ENCODE assay signal across 7 cellular contexts in genomic region chr17:30767641-30768404, GRCh38. TPM values are rescaled to one million over a fixed set of nuclear protein-coding genes. Genes with fewer than 3 reads are reported as not detected.
DNase-seq lines count a peak whose midpoint lies in the region; ATAC-seq, FAIRE-seq and TF ChIP-seq lines count a peak whose summit lies in the region.
"Not testable (repeated sequence)": the region's sequence is repeated elsewhere in the genome, so short reads cannot be mapped to it uniquely, and the experiment has no call there.

No MANE protein-coding gene starts in this region.

- not testable (repeated sequence) for H3K27me3 ChIP-seq in MG63, pancreas

- H3K4me3 Mint-ChIP-seq in activated CD4-positive, alpha-beta T cell treated with anti-CD3 and anti-CD28 coated beads, Interleukin-2, amount 10 ng/mL, durations not matched to agents 24 days and 14 days: not testable (repeated sequence)
- peak overlapping the region; percentile 27 for H3K4me3 Mint-ChIP-seq in activated T-helper 17 cell treated with anti-CD3 and anti-CD28 coated beads, Interleukin-2, amount 50 U/mL, for 72 hours

- peaks cover 22% of the 10 kb centered on the region for H3K36me3 Mint-ChIP-seq in activated CD4-positive, alpha-beta T cell treated with anti-CD3 and anti-CD28 coated beads, Interleukin-2, amount 10 ng/mL, durations not matched to agents 24 days and 14 days (ENCODE audit: low read depth)
- H3K36me3 Mint-ChIP-seq in activated T-helper 17 cell treated with anti-CD3 and anti-CD28 coated beads, Interleukin-2, amount 50 U/mL, for 72 hours (ENCODE audit: low read depth): peaks cover 65% of the 10 kb centered on the region

- intact Hi-C loops in activated CD4-positive, alpha-beta T cell treated with anti-CD3 and anti-CD28 coated beads, Interleukin-2, amount 10 ng/mL, durations not matched to agents 24 days and 14 days (cut with micrococcal nuclease); pancreas (cut with DNase I): not testable (repeated sequence)

- peaks cover 41% of the 10 kb centered on the region for H3K36me3 ChIP-seq in MG63
- not testable (repeated sequence) for H3K36me3 ChIP-seq in pancreas

- H3K4me1 ChIP-seq in pancreas: not testable (repeated sequence)

- 97 to 99% methylated on average over 14 of the region's 14 CpGs for WGBS in pancreas, 2 donors

- not testable (repeated sequence) for TF ChIP-seq CTCF in pancreas (IDR thresholded peaks at IDR 0.05)

- H3K9me3 ChIP-seq in MG63, pancreas: not testable (repeated sequence)

- H3K4me3 ChIP-seq in MG63, pancreas: not testable (repeated sequence)

- not testable (repeated sequence) for H3K27ac ChIP-seq in pancreas

- DNase-seq in ELR (ENCODE audit: low read depth) (peak; percentile 23), MG63 (peak; percentile 32), amniotic epithelial cell (ENCODE audit: low read depth) (peak; percentile 72)
- DNase-seq in activated CD4-positive, alpha-beta T cell treated with anti-CD3 and anti-CD28 coated beads, Interleukin-2, amount 10 ng/mL, durations not matched to agents 24 days and 14 days: peak; percentile 45
- DNase-seq in pancreas: not testable (repeated sequence)

- FAIRE-seq in endometrium (lab: Jason Lieb, UNC) (peak; percentile 62), pancreas (lab: Jason Lieb, UNC) (peak; percentile 63)

- peak; percentile 93 for ATAC-seq in activated T-helper 17 cell treated with anti-CD3 and anti-CD28 coated beads, Interleukin-2, amount 50 U/mL, for 72 hours (replicated peaks)
- not testable (repeated sequence) for ATAC-seq in pancreas

- H3K9me3 Mint-ChIP-seq in activated CD4-positive, alpha-beta T cell treated with anti-CD3 and anti-CD28 coated beads, Interleukin-2, amount 10 ng/mL, durations not matched to agents 24 days and 14 days; activated T-helper 17 cell treated with anti-CD3 and anti-CD28 coated beads, Interleukin-2, amount 50 U/mL, for 72 hours: not testable (repeated sequence)

- H3K27me3 Mint-ChIP-seq in activated CD4-positive, alpha-beta T cell treated with anti-CD3 and anti-CD28 coated beads, Interleukin-2, amount 10 ng/mL, durations not matched to agents 24 days and 14 days; activated T-helper 17 cell treated with anti-CD3 and anti-CD28 coated beads, Interleukin-2, amount 50 U/mL, for 72 hours: not testable (repeated sequence)

- H3K27ac Mint-ChIP-seq in activated CD4-positive, alpha-beta T cell treated with anti-CD3 and anti-CD28 coated beads, Interleukin-2, amount 10 ng/mL, durations not matched to agents 24 days and 14 days; activated T-helper 17 cell treated with anti-CD3 and anti-CD28 coated beads, Interleukin-2, amount 50 U/mL, for 72 hours: not testable (repeated sequence)

- H3K4me1 Mint-ChIP-seq in activated CD4-positive, alpha-beta T cell treated with anti-CD3 and anti-CD28 coated beads, Interleukin-2, amount 10 ng/mL, durations not matched to agents 24 days and 14 days; activated T-helper 17 cell treated with anti-CD3 and anti-CD28 coated beads, Interleukin-2, amount 50 U/mL, for 72 hours: not testable (repeated sequence)

RNA-seq across cellular contexts. Expression of gene CRLF3, which starts 56.7 kb away (rescaled TPM):
- 22.0 and 25.7 TPM in 2 replicates for total RNA-seq in MG63 (2014; rRNA removed; shearing (Covaris generic); ENCODE audit: low replicate concordance)
- total RNA-seq in activated CD4-positive, alpha-beta T cell treated with anti-CD3 and anti-CD28 coated beads, Interleukin-2, amount 10 ng/mL, durations not matched to agents 24 days and 14 days: 43.2 and 46.4 TPM in 2 replicates
- total RNA-seq in activated T-helper 17 cell treated with anti-CD3 and anti-CD28 coated beads, Interleukin-2, amount 50 U/mL, for 72 hours: 10 to 100 TPM; 42.9 to 55.4 TPM
- 1 to 10 TPM; 2.6 to 8.0 (median 3.2) TPM for total RNA-seq in pancreas
- 1 to 10 TPM; 2.5 to 2.7 TPM for polyA plus RNA-seq in pancreas
